In genomic region chr12:14810167-14810952, GRCh38 we compare ENCODE assay signal across 12 cellular contexts. TPM values are rescaled to one million over a fixed set of nuclear protein-coding genes. Genes with fewer than 3 reads are reported as not detected.
"Had no signal": no experiment of that assay in that cellular context is flagged by ENCODE, and none has a peak within 500 bp of the region (broad histone marks: within the 10 kb centered on the region; RNA-seq: fewer than 3 reads in every experiment).

No MANE protein-coding gene starts in this region.

- H3K36me3 ChIP-seq: ascending aorta, neutrophil had no signal

- H3K27me3 Mint-ChIP-seq: naive B cell had no signal

- H3K4me3 Mint-ChIP-seq: activated T-cell treated with anti-CD3 and anti-CD28 coated beads, Interleukin-2, amount 50 U/mL, for 4 hours; T-helper 1 cell treated with Interleukin-12 subunit alpha and Interleukin-12 subunit beta and Interleukin-4 antibody, amounts not matched to agents 30 μg/mL and 1 μg/mL, for 36 hours had no signal

- H3K9me3 ChIP-seq: ascending aorta, neutrophil had no signal

- H3K9me3 Mint-ChIP-seq: activated T-cell treated with anti-CD3 and anti-CD28 coated beads, Interleukin-2, amount 50 U/mL, for 4 hours; naive B cell; T-helper 1 cell treated with Interleukin-12 subunit alpha and Interleukin-12 subunit beta and Interleukin-4 antibody, amounts not matched to agents 30 μg/mL and 1 μg/mL, for 36 hours had no signal

- DNase-seq: activated CD4-positive, alpha-beta T cell treated with anti-CD3 and anti-CD28 coated beads for 48 hours; activated effector memory CD4-positive, alpha-beta T cell treated with anti-CD3 and anti-CD28 coated beads, Interleukin-2, amount 50 U/mL, for 16 hours; activated T-cell treated with anti-CD3 and anti-CD28 coated beads, Interleukin-2, amount 50 U/mL, for 4 hours; foreskin melanocyte; head of caudate nucleus; naive B cell; posterior cingulate gyrus had no signal

- H3K4me3 ChIP-seq: ascending aorta, skin epidermis had no signal

- ATAC-seq: activated T-cell treated with anti-CD3 and anti-CD28 coated beads, Interleukin-2, amount 50 U/mL, for 4 hours had no signal

- H3K36me3 Mint-ChIP-seq: naive B cell had no signal

- H3K27me3 ChIP-seq: ascending aorta had no signal

- H3K4me1 ChIP-seq: ascending aorta had no signal

- H3K27ac Mint-ChIP-seq: T-helper 1 cell treated with Interleukin-12 subunit alpha and Interleukin-12 subunit beta and Interleukin-4 antibody, amounts not matched to agents 30 μg/mL and 1 μg/mL, for 36 hours had no signal

- H3K27ac ChIP-seq: ascending aorta, neutrophil, skin epidermis had no signal

RNA-seq across cellular contexts. Expression of gene SMCO3, which starts 3.6 kb away (rescaled TPM):
- total RNA-seq: activated T-cell treated with anti-CD3 and anti-CD28 coated beads, Interleukin-2, amount 50 U/mL, for 4 hours; left colon had no signal

RNA-seq across cellular contexts. Expression of gene C12orf60, which starts 6.9 kb away (rescaled TPM):
- total RNA-seq: ascending aorta had no signal

RNA-seq across cellular contexts. Expression of gene ART4, which starts 33.0 kb away (rescaled TPM):
- total RNA-seq: activated T-cell treated with anti-CD3 and anti-CD28 coated beads, Interleukin-2, amount 50 U/mL, for 4 hours had no signal
